ENCODE assay signal across 12 cellular contexts in the genomic region with DNA sequence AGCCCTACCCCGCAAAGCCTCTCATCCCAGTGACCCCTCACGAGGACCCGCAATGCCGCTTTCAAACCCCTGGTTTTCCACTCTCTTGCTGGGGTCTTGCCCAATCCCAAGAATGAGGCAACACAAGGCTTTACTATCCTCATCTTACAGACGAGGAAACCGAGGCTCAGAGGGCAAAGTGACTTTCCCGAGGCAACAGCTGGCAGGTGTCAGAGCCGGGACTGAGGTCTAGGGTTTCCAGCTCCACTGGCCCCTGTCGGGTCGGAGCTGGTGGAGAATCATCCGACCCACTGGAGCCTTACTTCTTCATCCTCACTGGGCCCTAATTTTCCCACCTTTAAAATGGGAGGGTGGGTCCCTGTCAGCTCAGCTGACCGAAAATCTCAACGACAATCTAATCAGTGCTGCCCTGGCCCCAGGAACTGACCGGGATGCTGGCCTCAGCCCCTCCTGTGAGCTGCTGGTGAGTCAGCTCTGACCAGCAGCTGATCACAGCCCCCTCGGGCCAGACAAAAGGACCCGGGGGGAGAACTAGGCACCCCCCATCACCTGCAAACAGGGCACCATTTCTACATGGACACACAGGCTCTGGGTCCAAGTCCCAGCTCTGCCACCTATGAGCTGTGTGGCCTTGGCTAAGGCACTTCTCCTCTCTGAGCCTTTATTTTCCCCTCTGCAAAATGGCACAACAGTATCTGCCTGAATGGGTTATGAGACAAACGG.
DNase-seq lines count a peak whose midpoint lies in the region; ATAC-seq and TF ChIP-seq lines count a peak whose summit lies in the region.
"Had no signal": no experiment of that assay in that cellular context is flagged by ENCODE, and none has a peak within 500 bp of the region (broad histone marks: within the 10 kb centered on the region; RNA-seq: fewer than 3 reads in every experiment).

No MANE protein-coding gene starts in this region.

- ATAC-seq in SK-N-SH treated with all-trans-retinoic acid at 6 μM for 48 hours (peak; percentile 22; the same call in 2 of the 3 replicates), GM18870 (IDR thresholded peaks at IDR 0.05; ENCODE audit: unreplicated experiment) (no peak), foreskin keratinocyte (no peak)
- ATAC-seq: left lobe of liver had no signal

- DNase-seq in EH (ENCODE audit: low read depth) (peak; percentile 75), fibroblast of villous mesenchyme (ENCODE audit: low read depth) (peak; percentile 77), KBM-7 (no peak), foreskin keratinocyte (no peak)
- DNase-seq in effector CD4-positive, alpha-beta T cell, result no peak
- DNase-seq: CD4-positive, alpha-beta T cell; NCI-H345; SHP77 had no signal

- H3K36me3 ChIP-seq in skeletal muscle tissue (ENCODE audit: control insufficient read depth in 3 of 3, insufficient read depth in 3 of 3, low read length in 3 of 3), result no peaks in the 10 kb centered on the region

- H3K9me3 ChIP-seq in skeletal muscle tissue (ENCODE audit: control insufficient read depth in 3 of 3, low read length in 3 of 3), result no peaks in the 10 kb centered on the region

- peak overlapping the region; percentile 52 for H3K27ac ChIP-seq in skeletal muscle tissue (ENCODE audit: low read depth, low read length)
- no peak overlapping the region for H3K27ac ChIP-seq in foreskin keratinocyte

- H3K9ac ChIP-seq in skeletal muscle tissue (ENCODE audit: low read depth in 1 of 3, low read length in 3 of 3), result no peak overlapping the region

- in situ Hi-C loops in KBM-7 (cut with MboI; ENCODE audit: low pct_unique_long_range_greater_than_20kb, low sequenced_read_pairs), result no loop called here

- TF ChIP-seq CTCF in fibroblast of villous mesenchyme (IDR thresholded peaks at IDR 0.05; ENCODE audit: insufficient read depth, low read depth, low read length) (no peak), foreskin keratinocyte (conservative IDR thresholded peaks at IDR 0.05) (no peak)

- H3K4me1 ChIP-seq in skeletal muscle tissue (ENCODE audit: control insufficient read depth in 3 of 3, insufficient read depth in 3 of 3, low read length in 3 of 3) (peaks cover 51 to 70% (median 69%) of the 10 kb centered on the region in 3 donors), foreskin keratinocyte (peaks cover 51% of the 10 kb centered on the region)

- H3K27me3 ChIP-seq in skeletal muscle tissue (ENCODE audit: control insufficient read depth in 3 of 3, insufficient read depth in 3 of 3, low read length in 3 of 3), result peaks cover 0 to 14% (median 0%) of the 10 kb centered on the region in 3 donors
- no peaks in the 10 kb centered on the region for H3K27me3 ChIP-seq in foreskin keratinocyte

- H3K4me3 ChIP-seq in fibroblast of villous mesenchyme (ENCODE audit: low read depth, low read length), result no peak overlapping the region
- H3K4me3 ChIP-seq in skeletal muscle tissue (ENCODE audit: low read length in 3 of 3), result no peak overlapping the region

TF ChIP-seq in SK-N-SH treated with all-trans-retinoic acid at 6 μM for 48 hours, 23 proteins besides CTCF, POLR2A, EP300 and RAD21:
- TF ChIP-seq, protein P1, sequence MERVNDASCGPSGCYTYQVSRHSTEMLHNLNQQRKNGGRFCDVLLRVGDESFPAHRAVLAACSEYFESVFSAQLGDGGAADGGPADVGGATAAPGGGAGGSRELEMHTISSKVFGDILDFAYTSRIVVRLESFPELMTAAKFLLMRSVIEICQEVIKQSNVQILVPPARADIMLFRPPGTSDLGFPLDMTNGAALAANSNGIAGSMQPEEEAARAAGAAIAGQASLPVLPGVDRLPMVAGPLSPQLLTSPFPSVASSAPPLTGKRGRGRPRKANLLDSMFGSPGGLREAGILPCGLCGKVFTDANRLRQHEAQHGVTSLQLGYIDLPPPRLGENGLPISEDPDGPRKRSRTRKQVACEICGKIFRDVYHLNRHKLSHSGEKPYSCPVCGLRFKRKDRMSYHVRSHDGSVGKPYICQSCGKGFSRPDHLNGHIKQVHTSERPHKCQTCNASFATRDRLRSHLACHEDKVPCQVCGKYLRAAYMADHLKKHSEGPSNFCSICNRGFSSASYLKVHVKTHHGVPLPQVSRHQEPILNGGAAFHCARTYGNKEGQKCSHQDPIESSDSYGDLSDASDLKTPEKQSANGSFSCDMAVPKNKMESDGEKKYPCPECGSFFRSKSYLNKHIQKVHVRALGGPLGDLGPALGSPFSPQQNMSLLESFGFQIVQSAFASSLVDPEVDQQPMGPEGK (CRISPR knock-in tag; IDR thresholded peaks at IDR 0.05; ENCODE audit: borderline replicate concordance), result peak; percentile 62; the same call in 1 of the 2 replicates
- TF ChIP-seq ARNTL (CRISPR knock-in tag; IDR thresholded peaks at IDR 0.05; ENCODE audit: borderline replicate concordance, low read depth) (no peak), ZFP3 (CRISPR knock-in tag; IDR thresholded peaks at IDR 0.05) (no peak), ZC3H10 (CRISPR knock-in tag; IDR thresholded peaks at IDR 0.05) (no peak), RARB (CRISPR knock-in tag; IDR thresholded peaks at IDR 0.05) (no peak)
- TF ChIP-seq, protein P2, sequence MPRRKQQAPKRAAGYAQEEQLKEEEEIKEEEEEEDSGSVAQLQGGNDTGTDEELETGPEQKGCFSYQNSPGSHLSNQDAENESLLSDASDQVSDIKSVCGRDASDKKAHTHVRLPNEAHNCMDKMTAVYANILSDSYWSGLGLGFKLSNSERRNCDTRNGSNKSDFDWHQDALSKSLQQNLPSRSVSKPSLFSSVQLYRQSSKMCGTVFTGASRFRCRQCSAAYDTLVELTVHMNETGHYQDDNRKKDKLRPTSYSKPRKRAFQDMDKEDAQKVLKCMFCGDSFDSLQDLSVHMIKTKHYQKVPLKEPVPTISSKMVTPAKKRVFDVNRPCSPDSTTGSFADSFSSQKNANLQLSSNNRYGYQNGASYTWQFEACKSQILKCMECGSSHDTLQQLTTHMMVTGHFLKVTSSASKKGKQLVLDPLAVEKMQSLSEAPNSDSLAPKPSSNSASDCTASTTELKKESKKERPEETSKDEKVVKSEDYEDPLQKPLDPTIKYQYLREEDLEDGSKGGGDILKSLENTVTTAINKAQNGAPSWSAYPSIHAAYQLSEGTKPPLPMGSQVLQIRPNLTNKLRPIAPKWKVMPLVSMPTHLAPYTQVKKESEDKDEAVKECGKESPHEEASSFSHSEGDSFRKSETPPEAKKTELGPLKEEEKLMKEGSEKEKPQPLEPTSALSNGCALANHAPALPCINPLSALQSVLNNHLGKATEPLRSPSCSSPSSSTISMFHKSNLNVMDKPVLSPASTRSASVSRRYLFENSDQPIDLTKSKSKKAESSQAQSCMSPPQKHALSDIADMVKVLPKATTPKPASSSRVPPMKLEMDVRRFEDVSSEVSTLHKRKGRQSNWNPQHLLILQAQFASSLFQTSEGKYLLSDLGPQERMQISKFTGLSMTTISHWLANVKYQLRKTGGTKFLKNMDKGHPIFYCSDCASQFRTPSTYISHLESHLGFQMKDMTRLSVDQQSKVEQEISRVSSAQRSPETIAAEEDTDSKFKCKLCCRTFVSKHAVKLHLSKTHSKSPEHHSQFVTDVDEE (CRISPR knock-in tag; IDR thresholded peaks at IDR 0.05), result no peak

Comparison
In these comparisons a context has a peak if more than half of its experiments do, and no peak if none do; other contexts are left out.
1. DNase-seq: peak in EH (single experiment) and fibroblast of villous mesenchyme (single experiment); none in KBM-7 (single experiment), effector CD4-positive, alpha-beta T cell (single experiment) and foreskin keratinocyte (0 of 2).